In genomic region chr7:51430480-51431086, GRCh38 we compare ENCODE assay signal across 9 cellular contexts.
A peak's percentile ranks its signal among the peaks of the same experiment; 100 is the strongest.
DNase-seq lines count a peak whose midpoint lies in the region; ATAC-seq and TF ChIP-seq lines count a peak whose summit lies in the region.
"Had no signal": no experiment of that assay in that cellular context is flagged by ENCODE, and none has a peak within 500 bp of the region (broad histone marks: within the 10 kb centered on the region; RNA-seq: fewer than 3 reads in every experiment).

No MANE protein-coding gene starts in this region.

- no peaks in the 10 kb centered on the region for H3K36me3 Mint-ChIP-seq in progenitor cell of endocrine pancreas (ENCODE audit: insufficient read depth)
- H3K36me3 Mint-ChIP-seq: activated naive CD8-positive, alpha-beta T cell had no signal

- POLR2A ChIA-PET in GM10248 (lab: Yijun Ruan, JAX): no interaction called here

- no peak overlapping the region for H3K4me3 Mint-ChIP-seq in progenitor cell of endocrine pancreas (ENCODE audit: low read depth)
- H3K4me3 Mint-ChIP-seq: activated naive CD8-positive, alpha-beta T cell had no signal

- no peaks in the 10 kb centered on the region for H3K9me3 Mint-ChIP-seq in progenitor cell of endocrine pancreas (ENCODE audit: low read depth)

- H3K4me1 Mint-ChIP-seq in progenitor cell of endocrine pancreas (ENCODE audit: low read depth): no peaks in the 10 kb centered on the region

- H3K27me3 Mint-ChIP-seq in progenitor cell of endocrine pancreas: peaks cover 40% of the 10 kb centered on the region

- TF ChIP-seq CTCF in GM10248 (IDR thresholded peaks at IDR 0.05; ENCODE audit: control extremely low read depth, extremely low read depth, low read depth, missing control alignments): peak; percentile 76
- peak; percentile 90 for TF ChIP-seq CTCF in progenitor cell of endocrine pancreas (IDR thresholded peaks at IDR 0.05; ENCODE audit: unreplicated experiment)

- DNase-seq in GM10248 (ENCODE audit: extremely low spot score) (peak; percentile 57), NCI-H774 (lab: John Stamatoyannopoulos, UW) (peak; percentile 69), glomerular endothelial cell (ENCODE audit: extremely low read depth, low read depth, low spot score) (peak; percentile 25), progenitor cell of endocrine pancreas (ENCODE audit: low spot score, unreplicated experiment) (peak; percentile 59)
- DNase-seq in activated T-cell treated with anti-CD3 and anti-CD28 coated beads, Interleukin-2, amount 50 U/mL, for 1 hour: peak; percentile 20

- CTCF ChIA-PET in GM10248 (lab: Yijun Ruan, JAX): interaction anchor here (0.7 to 1.6 kb wide), 10 partner anchors 21 to 340 kb away, joined by 3 to 5 read pairs (median 3); no protein-coding TSS in a partner anchor

- ATAC-seq in HG03175 (IDR thresholded peaks at IDR 0.05; ENCODE audit: unreplicated experiment) (peak; percentile 52), HG03095 (IDR thresholded peaks at IDR 0.05; ENCODE audit: unreplicated experiment) (no peak), HG02973 (IDR thresholded peaks at IDR 0.05; ENCODE audit: unreplicated experiment) (no peak)

- H3K27ac Mint-ChIP-seq in progenitor cell of endocrine pancreas: no peak overlapping the region
- H3K27ac Mint-ChIP-seq: activated naive CD8-positive, alpha-beta T cell had no signal
